ENCODE assay signal across 1 cellular context in the genomic region with DNA sequence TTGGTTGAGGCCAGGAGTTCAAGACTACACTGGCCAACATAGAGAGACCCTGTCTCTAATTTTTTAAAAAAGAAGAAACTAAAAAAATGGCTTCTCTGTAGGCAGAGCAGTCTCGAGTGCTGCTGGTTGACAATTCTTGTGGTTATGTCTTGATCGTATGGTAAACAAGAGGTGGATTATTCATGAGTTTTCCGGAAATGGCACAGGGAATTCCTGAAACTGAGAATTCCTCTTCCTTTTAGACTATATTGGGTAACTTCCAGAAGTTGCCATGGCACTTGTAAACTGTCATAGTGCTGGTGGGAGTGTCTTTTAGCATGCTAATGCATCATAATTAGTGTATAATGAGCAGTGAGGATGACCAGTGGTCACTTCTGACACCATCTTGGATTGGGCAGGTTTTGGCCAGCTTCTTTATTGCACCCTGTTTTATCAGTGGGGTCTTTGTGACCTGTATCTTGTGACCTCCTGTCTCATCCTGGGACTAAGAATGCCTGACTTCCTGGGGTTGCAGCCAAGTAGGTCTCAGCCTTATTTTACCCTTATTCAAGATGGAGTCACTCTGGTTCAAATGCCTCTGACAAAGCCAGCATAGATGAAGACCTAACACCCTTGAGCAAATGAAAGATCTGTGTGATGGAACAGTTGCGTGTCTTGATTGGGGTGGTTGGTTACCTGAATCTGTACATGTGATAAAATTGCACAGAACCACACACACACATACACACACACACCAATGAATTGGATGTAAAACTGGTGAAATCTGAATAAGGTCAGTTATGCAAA.
TF ChIP-seq lines count a peak whose summit lies in the region.

No MANE protein-coding gene starts in this region.

TF ChIP-seq in K562, 482 proteins besides CTCF, POLR2A, EP300 and RAD21 (continued from another document and continues in another):
- TF ChIP-seq, protein P1, sequence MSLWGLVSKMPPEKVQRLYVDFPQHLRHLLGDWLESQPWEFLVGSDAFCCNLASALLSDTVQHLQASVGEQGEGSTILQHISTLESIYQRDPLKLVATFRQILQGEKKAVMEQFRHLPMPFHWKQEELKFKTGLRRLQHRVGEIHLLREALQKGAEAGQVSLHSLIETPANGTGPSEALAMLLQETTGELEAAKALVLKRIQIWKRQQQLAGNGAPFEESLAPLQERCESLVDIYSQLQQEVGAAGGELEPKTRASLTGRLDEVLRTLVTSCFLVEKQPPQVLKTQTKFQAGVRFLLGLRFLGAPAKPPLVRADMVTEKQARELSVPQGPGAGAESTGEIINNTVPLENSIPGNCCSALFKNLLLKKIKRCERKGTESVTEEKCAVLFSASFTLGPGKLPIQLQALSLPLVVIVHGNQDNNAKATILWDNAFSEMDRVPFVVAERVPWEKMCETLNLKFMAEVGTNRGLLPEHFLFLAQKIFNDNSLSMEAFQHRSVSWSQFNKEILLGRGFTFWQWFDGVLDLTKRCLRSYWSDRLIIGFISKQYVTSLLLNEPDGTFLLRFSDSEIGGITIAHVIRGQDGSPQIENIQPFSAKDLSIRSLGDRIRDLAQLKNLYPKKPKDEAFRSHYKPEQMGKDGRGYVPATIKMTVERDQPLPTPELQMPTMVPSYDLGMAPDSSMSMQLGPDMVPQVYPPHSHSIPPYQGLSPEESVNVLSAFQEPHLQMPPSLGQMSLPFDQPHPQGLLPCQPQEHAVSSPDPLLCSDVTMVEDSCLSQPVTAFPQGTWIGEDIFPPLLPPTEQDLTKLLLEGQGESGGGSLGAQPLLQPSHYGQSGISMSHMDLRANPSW (CRISPR knock-in tag; IDR thresholded peaks at IDR 0.05) = no peak
- TF ChIP-seq ZNF584 (CRISPR knock-in tag; IDR thresholded peaks at IDR 0.05; ENCODE audit: low read depth) (peak; percentile 57; the same call in 1 of the 2 replicates), ETV6 (IDR thresholded peaks at IDR 0.05; ENCODE audit: borderline replicate concordance in 1 of 2, low read depth in 2 of 2, low read length in 1 of 2) (no peak), ETV6 (CRISPR knock-in tag; IDR thresholded peaks at IDR 0.05; ENCODE audit: borderline replicate concordance) (no peak), MTA2 (IDR thresholded peaks at IDR 0.05; ENCODE audit: low read depth) (no peak), RBM17 (IDR thresholded peaks at IDR 0.05; ENCODE audit: borderline replicate concordance, low read depth, low read length) (no peak), FOXK1 (CRISPR knock-in tag; IDR thresholded peaks at IDR 0.05; ENCODE audit: borderline replicate concordance) (no peak), CCAR2 (IDR thresholded peaks at IDR 0.05; ENCODE audit: low read depth, low read length) (no peak), ZNF239 (CRISPR knock-in tag; IDR thresholded peaks at IDR 0.05) (no peak), DNMT1 (IDR thresholded peaks at IDR 0.05) (no peak), ZNF140 (CRISPR knock-in tag; IDR thresholded peaks at IDR 0.05) (no peak), SMARCC2 (IDR thresholded peaks at IDR 0.05; ENCODE audit: low read depth) (no peak), CREB3 (tag; conservative IDR thresholded peaks at IDR 0.05; ENCODE audit: low read depth) (0 out of 2 replicates have a peak, but pooled peaks have one; percentile 70), MTA3 (IDR thresholded peaks at IDR 0.05; ENCODE audit: borderline replicate concordance) (no peak), ZNF41 (CRISPR knock-in tag; conservative IDR thresholded peaks at IDR 0.05) (no peak; the same call in 1 of the 2 replicates), NCOA4 (IDR thresholded peaks at IDR 0.05; ENCODE audit: partially characterized antibody) (no peak), TAF7 (tag; IDR thresholded peaks at IDR 0.05) (0 out of 2 replicates have a peak, but pooled peaks have one; percentile 34), ZMIZ1 (IDR thresholded peaks at IDR 0.05; ENCODE audit: low read depth in 2 of 2, low read length in 2 of 2) (no peak), PTTG1 (tag; IDR thresholded peaks at IDR 0.05; ENCODE audit: low read depth) (peak; percentile 67), FOXM1 (IDR thresholded peaks at IDR 0.05; ENCODE audit: low read depth) (no peak), FOXM1 (CRISPR knock-in tag; IDR thresholded peaks at IDR 0.05; ENCODE audit: low read depth) (no peak), SMC3 (conservative IDR thresholded peaks at IDR 0.05; ENCODE audit: insufficient read depth, low read depth, low read length) (no peak), IRF9 (tag; IDR thresholded peaks at IDR 0.05) (0 out of 2 replicates have a peak, but pooled peaks have one; percentile 37), ELF4 (CRISPR knock-in tag; IDR thresholded peaks at IDR 0.05) (no peak), KLF6 (CRISPR knock-in tag; IDR thresholded peaks at IDR 0.05; ENCODE audit: borderline replicate concordance) (peak; percentile 55; the same call in 1 of the 2 replicates), MEF2D (tag; conservative IDR thresholded peaks at IDR 0.05; ENCODE audit: low read depth) (peak; percentile 72), SRSF9 (IDR thresholded peaks at IDR 0.05; ENCODE audit: borderline replicate concordance, low read depth, low read length) (no peak), ZNF740 (CRISPR knock-in tag; IDR thresholded peaks at IDR 0.05) (no peak), ZNF740 (tag; IDR thresholded peaks at IDR 0.05) (peak in 1 of 2 experiments; percentile 61; a peak in 1 of 4 replicates), ZNF507 (tag; conservative IDR thresholded peaks at IDR 0.05) (no peak), PCBP2 (IDR thresholded peaks at IDR 0.05; ENCODE audit: low read depth, low read length, poor library complexity, severe bottlenecking) (no peak), CEBPB (tag; IDR thresholded peaks at IDR 0.05) (no peak), ZNF395 (CRISPR knock-in tag; IDR thresholded peaks at IDR 0.05) (peak; percentile 85), ID3 (CRISPR knock-in tag; IDR thresholded peaks at IDR 0.05) (no peak), ID3 (tag; IDR thresholded peaks at IDR 0.05) (peak; percentile 93), PYGO2 (tag; IDR thresholded peaks at IDR 0.05) (peak; percentile 71; the same call in 1 of the 2 replicates), RNF2 (IDR thresholded peaks at IDR 0.05) (no peak), ARHGAP35 (IDR thresholded peaks at IDR 0.05; ENCODE audit: partially characterized antibody) (no peak)
- TF ChIP-seq, protein P2, sequence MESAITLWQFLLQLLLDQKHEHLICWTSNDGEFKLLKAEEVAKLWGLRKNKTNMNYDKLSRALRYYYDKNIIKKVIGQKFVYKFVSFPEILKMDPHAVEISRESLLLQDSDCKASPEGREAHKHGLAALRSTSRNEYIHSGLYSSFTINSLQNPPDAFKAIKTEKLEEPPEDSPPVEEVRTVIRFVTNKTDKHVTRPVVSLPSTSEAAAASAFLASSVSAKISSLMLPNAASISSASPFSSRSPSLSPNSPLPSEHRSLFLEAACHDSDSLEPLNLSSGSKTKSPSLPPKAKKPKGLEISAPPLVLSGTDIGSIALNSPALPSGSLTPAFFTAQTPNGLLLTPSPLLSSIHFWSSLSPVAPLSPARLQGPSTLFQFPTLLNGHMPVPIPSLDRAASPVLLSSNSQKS (CRISPR knock-in tag; IDR thresholded peaks at IDR 0.05) = no peak
- TF ChIP-seq, protein P3, sequence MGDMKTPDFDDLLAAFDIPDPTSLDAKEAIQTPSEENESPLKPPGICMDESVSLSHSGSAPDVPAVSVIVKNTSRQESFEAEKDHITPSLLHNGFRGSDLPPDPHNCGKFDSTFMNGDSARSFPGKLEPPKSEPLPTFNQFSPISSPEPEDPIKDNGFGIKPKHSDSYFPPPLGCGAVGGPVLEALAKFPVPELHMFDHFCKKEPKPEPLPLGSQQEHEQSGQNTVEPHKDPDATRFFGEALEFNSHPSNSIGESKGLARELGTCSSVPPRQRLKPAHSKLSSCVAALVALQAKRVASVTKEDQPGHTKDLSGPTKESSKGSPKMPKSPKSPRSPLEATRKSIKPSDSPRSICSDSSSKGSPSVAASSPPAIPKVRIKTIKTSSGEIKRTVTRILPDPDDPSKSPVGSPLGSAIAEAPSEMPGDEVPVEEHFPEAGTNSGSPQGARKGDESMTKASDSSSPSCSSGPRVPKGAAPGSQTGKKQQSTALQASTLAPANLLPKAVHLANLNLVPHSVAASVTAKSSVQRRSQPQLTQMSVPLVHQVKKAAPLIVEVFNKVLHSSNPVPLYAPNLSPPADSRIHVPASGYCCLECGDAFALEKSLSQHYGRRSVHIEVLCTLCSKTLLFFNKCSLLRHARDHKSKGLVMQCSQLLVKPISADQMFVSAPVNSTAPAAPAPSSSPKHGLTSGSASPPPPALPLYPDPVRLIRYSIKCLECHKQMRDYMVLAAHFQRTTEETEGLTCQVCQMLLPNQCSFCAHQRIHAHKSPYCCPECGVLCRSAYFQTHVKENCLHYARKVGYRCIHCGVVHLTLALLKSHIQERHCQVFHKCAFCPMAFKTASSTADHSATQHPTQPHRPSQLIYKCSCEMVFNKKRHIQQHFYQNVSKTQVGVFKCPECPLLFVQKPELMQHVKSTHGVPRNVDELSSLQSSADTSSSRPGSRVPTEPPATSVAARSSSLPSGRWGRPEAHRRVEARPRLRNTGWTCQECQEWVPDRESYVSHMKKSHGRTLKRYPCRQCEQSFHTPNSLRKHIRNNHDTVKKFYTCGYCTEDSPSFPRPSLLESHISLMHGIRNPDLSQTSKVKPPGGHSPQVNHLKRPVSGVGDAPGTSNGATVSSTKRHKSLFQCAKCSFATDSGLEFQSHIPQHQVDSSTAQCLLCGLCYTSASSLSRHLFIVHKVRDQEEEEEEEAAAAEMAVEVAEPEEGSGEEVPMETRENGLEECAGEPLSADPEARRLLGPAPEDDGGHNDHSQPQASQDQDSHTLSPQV (IDR thresholded peaks at IDR 0.05) = peak; percentile 81
- TF ChIP-seq, protein P4, sequence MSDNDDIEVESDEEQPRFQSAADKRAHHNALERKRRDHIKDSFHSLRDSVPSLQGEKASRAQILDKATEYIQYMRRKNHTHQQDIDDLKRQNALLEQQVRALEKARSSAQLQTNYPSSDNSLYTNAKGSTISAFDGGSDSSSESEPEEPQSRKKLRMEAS (CRISPR knock-in tag; IDR thresholded peaks at IDR 0.05) = no peak
